In the genomic region with DNA sequence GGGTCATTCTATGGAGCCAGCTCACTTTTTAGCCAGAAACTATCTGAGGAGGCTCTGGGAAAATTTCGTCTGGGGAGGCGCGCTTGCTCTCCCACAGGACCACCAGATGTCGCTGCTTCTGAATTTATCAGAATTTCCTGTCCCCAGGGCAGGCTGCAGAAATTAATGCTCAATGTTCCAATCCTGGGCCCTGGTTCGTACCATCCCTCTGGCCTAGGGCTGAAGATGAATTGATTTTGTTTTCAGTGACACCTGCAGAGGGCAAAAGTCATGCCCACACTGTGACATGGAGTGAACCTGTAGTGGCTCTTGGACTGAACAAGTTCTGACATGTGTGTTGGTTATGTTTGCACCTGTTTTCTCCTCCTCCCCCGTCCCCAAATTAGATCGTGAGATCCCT, we compare ENCODE assay signal across 8 cellular contexts.
DNase-seq lines count a peak whose midpoint lies in the region; ATAC-seq and TF ChIP-seq lines count a peak whose summit lies in the region.

No MANE protein-coding gene starts in this region.

- H3F3A ChIP-seq in DOHH2 (ENCODE audit: control insufficient read depth, insufficient read depth) = no peaks in the 10 kb centered on the region

- no peaks in the 10 kb centered on the region for H3K27me3 ChIP-seq in DOHH2 (ENCODE audit: control insufficient read depth, low read length)

- H3K79me2 ChIP-seq in DOHH2 (ENCODE audit: control insufficient read depth, low read length) = no peaks in the 10 kb centered on the region

- H3K4me3 ChIP-seq in DOHH2 (ENCODE audit: low read length) = no peak overlapping the region

- H3K36me3 ChIP-seq in DOHH2 (ENCODE audit: control insufficient read depth, low read length) = no peaks in the 10 kb centered on the region

- TF ChIP-seq CTCF in DOHH2 (IDR thresholded peaks at IDR 0.05; ENCODE audit: low read depth, low read length, poor library complexity, severe bottlenecking) = peak; percentile 75

- no peak overlapping the region for H3K4me2 ChIP-seq in DOHH2 (ENCODE audit: low read length)

- H3K9me3 ChIP-seq in DOHH2 (ENCODE audit: control insufficient read depth, insufficient read depth, low read length) = no peaks in the 10 kb centered on the region

- H3K9me2 ChIP-seq in DOHH2 (replicated peaks; ENCODE audit: control insufficient read depth, low read length) = no peaks in the 10 kb centered on the region

- DNase-seq in KG1 (lab: John Stamatoyannopoulos, UW) (peak; percentile 14), SW480 (ENCODE audit: low spot score) (peak; percentile 42), amniotic stem cell (lab: John Stamatoyannopoulos, UW) (peak; percentile 71), iPS-NIHi11 (ENCODE audit: low spot score) (peak; percentile 53), SKM-1 treated with dmso at 0.1 percent for 144 hours (lab: John Stamatoyannopoulos, UW; ENCODE audit: unreplicated experiment) (no peak)
- DNase-seq in stimulated activated CD4-positive, alpha-beta T cell treated with anti-CD3 and anti-CD28 coated beads, Interleukin-15, amount 100 ng/mL, for 48 hours (ENCODE audit: low read depth in 2 of 2) = peak; percentile 8 to 41

- no peaks in the 10 kb centered on the region for H3K4me1 ChIP-seq in DOHH2 (ENCODE audit: control insufficient read depth, low read length)

- no peak for ATAC-seq in GM21723 (IDR thresholded peaks at IDR 0.05; ENCODE audit: unreplicated experiment)

- H3K27ac ChIP-seq in DOHH2 (ENCODE audit: low read depth, low read length) = no peak overlapping the region

- no peaks in the 10 kb centered on the region for H4K20me1 ChIP-seq in DOHH2 (ENCODE audit: control insufficient read depth, insufficient read depth, low read depth, low read length)
